ENCODE assay signal across 7 cellular contexts in the genomic region with DNA sequence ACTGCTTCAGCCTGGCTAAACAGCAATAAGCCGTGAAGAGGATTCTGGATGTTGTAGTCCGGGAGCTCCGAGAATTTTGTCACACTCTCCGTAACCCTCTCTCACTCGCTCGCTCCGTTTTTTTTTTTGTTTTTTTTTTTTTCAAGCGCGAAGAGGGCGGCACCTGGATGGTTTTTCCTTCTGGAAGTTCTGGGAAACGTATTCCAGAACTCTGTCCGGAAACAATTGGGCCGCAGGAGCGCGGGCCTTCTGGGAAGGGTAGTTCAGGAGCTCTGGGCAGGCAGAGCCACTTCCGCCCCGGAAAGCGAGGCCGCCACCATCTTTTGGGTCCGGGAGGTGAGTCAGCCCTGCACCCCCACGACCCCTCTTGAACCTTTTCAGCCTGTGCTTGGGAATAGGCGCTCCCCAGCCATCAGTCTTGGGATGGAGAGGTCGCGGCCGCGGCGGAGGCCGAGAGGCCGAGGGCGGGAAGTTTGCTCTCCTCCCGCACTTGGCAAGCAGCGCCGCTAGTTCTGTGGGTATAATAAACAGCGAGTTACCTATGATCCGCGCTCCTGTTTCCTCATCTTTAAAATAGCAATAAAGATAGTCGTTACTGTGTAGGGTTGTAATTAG. TPM values are rescaled to one million over a fixed set of nuclear protein-coding genes. Genes with fewer than 3 reads are reported as not detected.
DNase-seq lines count a peak whose midpoint lies in the region; ATAC-seq and TF ChIP-seq lines count a peak whose summit lies in the region.

A gene (plus strand): TSS at position 283 of the 615 bp plus-strand sequence. CDS start 5,261 bp downstream, outside the sequence.

- H3K27me3 ChIP-seq in iPS-20b (ENCODE audit: insufficient read depth, low read length) (no peaks in the 10 kb centered on the region), skeletal muscle tissue (ENCODE audit: control insufficient read depth in 3 of 3, insufficient read depth in 3 of 3, low read length in 3 of 3) (no peaks in the 10 kb centered on the region)

- H3K36me3 ChIP-seq in iPS-20b (ENCODE audit: insufficient read depth, low read depth, low read length) (peaks cover 13% of the 10 kb centered on the region), skeletal muscle tissue (ENCODE audit: control insufficient read depth in 3 of 3, insufficient read depth in 3 of 3, low read length in 3 of 3) (peaks cover 7 to 20% (median 14%) of the 10 kb centered on the region in 3 donors)

- CTCF ChIA-PET in activated B cell treated with CpG ODN at 0.5 μM for 24 hours (lab: Charles Lee) = no interaction called here

- TF ChIP-seq CTCF in activated B cell treated with CpG ODN at 0.5 μM for 24 hours (IDR thresholded peaks at IDR 0.05) (no peak), cardiac fibroblast (IDR thresholded peaks at IDR 0.05; ENCODE audit: low read depth, low read length) (no peak)

- DNase-seq in NCI-H2171 treated with DMSO at 0.1 percent for 48 hours (lab: John Stamatoyannopoulos, UW) (peak; percentile 98), activated B cell treated with CpG ODN at 0.5 μM for 24 hours (peak; percentile 69), cardiac fibroblast (ENCODE audit: low read depth in 2 of 2) (peak; percentile 97 to 98)

- peak within 1 kb of the TSS; percentile 94 for H3K9ac ChIP-seq in iPS-20b (ENCODE audit: low read depth, low read length)
- peak within 1 kb of the TSS; percentile 90 to 95 (median 93) for H3K9ac ChIP-seq in skeletal muscle tissue (ENCODE audit: low read depth in 1 of 3, low read length in 3 of 3)

- POLR2A ChIA-PET in activated B cell treated with CpG ODN at 0.5 μM for 24 hours (lab: Charles Lee) = interaction anchor here (0.6 to 2.1 kb wide), 16 partner anchors 15 to 1214 kb away, joined by 3 to 35 read pairs (median 4); a partner anchor contains a TSS

- H3K27ac Mint-ChIP-seq in activated B cell treated with CpG ODN at 0.5 μM for 24 hours = peak within 1 kb of the TSS; percentile 89

- no peaks in the 10 kb centered on the region for H3K27me3 Mint-ChIP-seq in activated B cell treated with CpG ODN at 0.5 μM for 24 hours

- ATAC-seq in GM18508 (IDR thresholded peaks at IDR 0.05; ENCODE audit: insufficient read depth, unreplicated experiment) = peak; percentile 62
- peak; percentile 63 for ATAC-seq in HG03039 (IDR thresholded peaks at IDR 0.05; ENCODE audit: unreplicated experiment)
- ATAC-seq in activated B cell treated with CpG ODN at 0.5 μM for 24 hours (ENCODE audit: low read depth) = peak; percentile 93

- H3K4me3 ChIP-seq in cardiac fibroblast (replicated peaks in 1 of 2; ENCODE audit: low read depth in 2 of 2, low read length in 2 of 2) = peak within 1 kb of the TSS; percentile 84 to 86
- H3K4me3 ChIP-seq in iPS-20b (ENCODE audit: low read length) = peak within 1 kb of the TSS; percentile 97
- H3K4me3 ChIP-seq in skeletal muscle tissue (ENCODE audit: low read length in 3 of 3) = peak within 1 kb of the TSS; percentile 93 to 97 (median 97)

- intact Hi-C loops in activated B cell treated with CpG ODN at 0.5 μM for 24 hours (cut with micrococcal nuclease) = loop anchor here (1.0 to 10.0 kb wide), 9 partner anchors 47 to 680 kb away; a partner anchor contains a TSS

- H3K36me3 Mint-ChIP-seq in activated B cell treated with CpG ODN at 0.5 μM for 24 hours (ENCODE audit: low read depth) = peaks cover 43% of the 10 kb centered on the region

- peak within 1 kb of the TSS; percentile 95 for H3K4me3 Mint-ChIP-seq in activated B cell treated with CpG ODN at 0.5 μM for 24 hours

- peak within 1 kb of the TSS; percentile 44 for H3K27ac ChIP-seq in iPS-20b (ENCODE audit: low read length)
- peak within 1 kb of the TSS; percentile 91 for H3K27ac ChIP-seq in skeletal muscle tissue (ENCODE audit: low read depth, low read length)

- H3K4me1 Mint-ChIP-seq in activated B cell treated with CpG ODN at 0.5 μM for 24 hours = peaks cover 20% of the 10 kb centered on the region

- no peaks in the 10 kb centered on the region for H3K4me1 ChIP-seq in iPS-20b (ENCODE audit: insufficient read depth, low read length)
- H3K4me1 ChIP-seq in skeletal muscle tissue (ENCODE audit: control insufficient read depth in 3 of 3, insufficient read depth in 3 of 3, low read length in 3 of 3) = peaks cover 3 to 14% (median 11%) of the 10 kb centered on the region in 3 donors

- no peaks in the 10 kb centered on the region for H3K9me3 Mint-ChIP-seq in activated B cell treated with CpG ODN at 0.5 μM for 24 hours

- peaks cover 14% of the 10 kb centered on the region; the same call in 1 of the 2 replicates for H3K9me3 ChIP-seq in iPS-20b (ENCODE audit: insufficient read depth, low read depth, low read length)
- no peaks in the 10 kb centered on the region for H3K9me3 ChIP-seq in skeletal muscle tissue (ENCODE audit: control insufficient read depth in 3 of 3, low read length in 3 of 3)

RNA-seq across cellular contexts. Expression of the gene that starts here (rescaled TPM):
- 33.1 and 36.9 TPM in 2 replicates for total RNA-seq in activated B cell treated with CpG ODN at 0.5 μM for 24 hours
- 21.4 TPM for total RNA-seq in skeletal muscle tissue

Comparison
In these comparisons a context has a peak if more than half of its experiments do, and no peak if none do; other contexts are left out.
1. Peak in every context shown above with its lines: DNase-seq, ATAC-seq, H3K4me3 ChIP-seq and H3K27ac ChIP-seq.